In the genomic region with DNA sequence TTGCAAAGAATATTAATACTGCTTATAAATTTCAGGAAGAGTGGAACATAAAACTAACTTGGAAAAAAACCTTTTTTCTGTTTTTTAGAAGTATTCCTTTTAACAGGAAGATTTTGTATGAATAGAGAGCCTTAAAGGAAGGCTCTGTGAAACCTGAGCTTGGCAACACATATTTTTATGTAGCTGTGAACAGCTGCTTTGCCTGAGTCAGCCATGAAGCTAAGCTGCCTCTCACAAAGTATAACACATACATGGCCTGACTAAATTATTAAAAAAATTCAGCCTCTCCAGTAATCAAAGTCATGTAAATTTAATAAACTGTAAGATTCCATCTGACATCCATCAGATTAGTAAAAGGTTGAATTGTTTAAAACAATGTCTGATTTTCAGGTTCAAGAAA, we compare ENCODE assay signal across 19 cellular contexts.
DNase-seq lines count a peak whose midpoint lies in the region; ATAC-seq and TF ChIP-seq lines count a peak whose summit lies in the region.
"Had no signal": no experiment of that assay in that cellular context is flagged by ENCODE, and none has a peak within 500 bp of the region (broad histone marks: within the 10 kb centered on the region; RNA-seq: fewer than 3 reads in every experiment).

No MANE protein-coding gene starts in this region.

- TF ChIP-seq POLR2A in esophagus muscularis mucosa (IDR thresholded peaks at IDR 0.05; ENCODE audit: low read depth) = no peak

- H3K4me1 ChIP-seq in SJCRH30 = peaks cover 16% of the 10 kb centered on the region
- no peaks in the 10 kb centered on the region for H3K4me1 ChIP-seq in esophagus muscularis mucosa
- H3K4me1 ChIP-seq: BLaER1, Caco-2, HAP-1 had no signal

- H3K27ac ChIP-seq in SJCRH30 = peak overlapping the region; percentile 32
- H3K27ac ChIP-seq in esophagus muscularis mucosa (replicated peaks in 1 of 4) = no peak overlapping the region
- H3K27ac ChIP-seq: 22Rv1, BLaER1, C4-2B had no signal

- DNase-seq in DMS 273 (lab: John Stamatoyannopoulos, UW; ENCODE audit: unreplicated experiment) (peak; percentile 7), DMS 273 treated with DMSO at 0.1 percent for 48 hours (lab: John Stamatoyannopoulos, UW) (no peak), SJCRH30 (peak; percentile 9 to 56), myocyte (ENCODE audit: low read depth) (peak; percentile 4), superior temporal gyrus (ENCODE audit: extremely low spot score) (peak; percentile 34), esophagus muscularis mucosa (ENCODE audit: extremely low spot score) (no peak)
- DNase-seq: Caco-2; CD4-positive, CD25-positive, alpha-beta regulatory T cell; CD8-positive, alpha-beta T cell; DMS53; DMS79 treated with DMSO at 0.1 percent for 48 hours; GF-D8; GOT3; HFFc6 had no signal

- no peaks in the 10 kb centered on the region for H3K27me3 ChIP-seq in SJCRH30
- H3K27me3 ChIP-seq in esophagus muscularis mucosa = no peaks in the 10 kb centered on the region
- H3K27me3 ChIP-seq: BLaER1 had no signal

- H3K4me3 ChIP-seq in SJCRH30 = no peak overlapping the region
- H3K4me3 ChIP-seq in esophagus muscularis mucosa = no peak overlapping the region
- H3K4me3 ChIP-seq: BLaER1, HAP-1 had no signal

- intact Hi-C loops in esophagus muscularis mucosa (cut with DNase I) = no loop called here

- no peak for TF ChIP-seq CTCF in esophagus muscularis mucosa (IDR thresholded peaks at IDR 0.05)

- H3K9me3 ChIP-seq in SJCRH30 (replicated peaks) = no peaks in the 10 kb centered on the region
- no peaks in the 10 kb centered on the region for H3K9me3 ChIP-seq in esophagus muscularis mucosa
- H3K9me3 ChIP-seq: BLaER1, Caco-2, HAP-1 had no signal

- H3K36me3 ChIP-seq in SJCRH30 (no peaks in the 10 kb centered on the region), esophagus muscularis mucosa (no peaks in the 10 kb centered on the region)
- H3K36me3 ChIP-seq: BLaER1, HAP-1 had no signal

- no peak for ATAC-seq in GM19328 (IDR thresholded peaks at IDR 0.05; ENCODE audit: unreplicated experiment)
- ATAC-seq: CD8-positive, alpha-beta T cell had no signal

- TF ChIP-seq EP300 in esophagus muscularis mucosa (IDR thresholded peaks at IDR 0.05) = no peak

Comparison
In these comparisons a context has a peak if more than half of its experiments do, and no peak if none do; other contexts are left out.
1. DNase-seq: peak in DMS 273 (single experiment), SJCRH30 (2 of 2), myocyte (single experiment) and superior temporal gyrus (single experiment); none in DMS 273 treated with DMSO at 0.1 percent for 48 hours (single experiment) and esophagus muscularis mucosa (single experiment).